In genomic region chr12:94817695-94818075, GRCh38 we compare ENCODE assay signal across 19 cellular contexts.
DNase-seq lines count a peak whose midpoint lies in the region; ATAC-seq lines count a peak whose summit lies in the region.
"Had no signal": no experiment of that assay in that cellular context is flagged by ENCODE, and none has a peak within 500 bp of the region (broad histone marks: within the 10 kb centered on the region; RNA-seq: fewer than 3 reads in every experiment).

No MANE protein-coding gene starts in this region.

- H2BK120ac ChIP-seq in mesendoderm (ENCODE audit: low read depth, low read length): no peak overlapping the region

- ATAC-seq in GM19043 (IDR thresholded peaks at IDR 0.05; ENCODE audit: low read depth, unreplicated experiment): peak; percentile 39
- ATAC-seq in HG02884 (IDR thresholded peaks at IDR 0.05; ENCODE audit: unreplicated experiment): peak; percentile 18
- ATAC-seq in HG03521 (IDR thresholded peaks at IDR 0.05; ENCODE audit: unreplicated experiment): peak; percentile 24
- ATAC-seq in stimulated activated memory B cell treated with anti-CD40 and anti-IgM and Interleukin-4, amounts not matched to agents 10 μg/mL and 1 μg/mL and 100 μg/mL, for 72 hours: no peak
- ATAC-seq: gastrocnemius medialis had no signal

- H3K4me3 ChIP-seq in mesendoderm (ENCODE audit: low read length): no peak overlapping the region
- H3K4me3 ChIP-seq: gastrocnemius medialis, upper lobe of left lung had no signal

- no peak overlapping the region for H3K9ac ChIP-seq in mesendoderm (ENCODE audit: low read length)

- H3K79me2 ChIP-seq in mesendoderm (ENCODE audit: control insufficient read depth, insufficient read depth, low read length): no peaks in the 10 kb centered on the region

- H3K4me1 Mint-ChIP-seq in stimulated activated memory B cell treated with anti-CD40 and anti-IgM and Interleukin-4, amounts not matched to agents 10 μg/mL and 1 μg/mL and 100 μg/mL, for 72 hours: peaks cover 62% of the 10 kb centered on the region
- H3K4me1 Mint-ChIP-seq: immature natural killer cell had no signal

- no peak overlapping the region for H4K8ac ChIP-seq in mesendoderm (ENCODE audit: low read depth, low read length)

- H3K4me2 ChIP-seq in mesendoderm (ENCODE audit: low read length): no peak overlapping the region

- no peak overlapping the region for H3K56ac ChIP-seq in mesendoderm (ENCODE audit: low read length)

- H3K27me3 Mint-ChIP-seq in stimulated activated memory B cell treated with anti-CD40 and anti-IgM and Interleukin-4, amounts not matched to agents 10 μg/mL and 1 μg/mL and 100 μg/mL, for 72 hours: no peaks in the 10 kb centered on the region
- H3K27me3 Mint-ChIP-seq: CD4-positive, alpha-beta T cell had no signal

- no peaks in the 10 kb centered on the region for H3K36me3 ChIP-seq in mesendoderm (ENCODE audit: control insufficient read depth, insufficient read depth, low read length)
- H3K36me3 ChIP-seq: gastrocnemius medialis, upper lobe of left lung had no signal

- no peaks in the 10 kb centered on the region for H3K27me3 ChIP-seq in mesendoderm (ENCODE audit: insufficient read depth, low read length, poor library complexity)
- H3K27me3 ChIP-seq: gastrocnemius medialis, upper lobe of left lung had no signal

- peak overlapping the region; percentile 94 for H3K27ac Mint-ChIP-seq in stimulated activated memory B cell treated with anti-CD40 and anti-IgM and Interleukin-4, amounts not matched to agents 10 μg/mL and 1 μg/mL and 100 μg/mL, for 72 hours
- H3K27ac Mint-ChIP-seq: CD4-positive, alpha-beta T cell; immature natural killer cell had no signal

- H4K5ac ChIP-seq in mesendoderm (ENCODE audit: low read length): no peak overlapping the region

- H3K4ac ChIP-seq in mesendoderm (ENCODE audit: low read depth, low read length): no peak overlapping the region

- H3K79me1 ChIP-seq in mesendoderm (ENCODE audit: low read length): no peaks in the 10 kb centered on the region

- no peak overlapping the region for H3K18ac ChIP-seq in mesendoderm (ENCODE audit: low read length)

- peaks cover 13% of the 10 kb centered on the region for H3K9me3 Mint-ChIP-seq in stimulated activated memory B cell treated with anti-CD40 and anti-IgM and Interleukin-4, amounts not matched to agents 10 μg/mL and 1 μg/mL and 100 μg/mL, for 72 hours

- H2BK15ac ChIP-seq in mesendoderm (replicated peaks; ENCODE audit: low read depth): no peak overlapping the region

- no CpG with 5 or more reads among the region's 1 CpG for WGBS in mesendoderm (ENCODE audit: extremely low coverage, insufficient coverage, low lambda C conversion rate)

- H2BK5ac ChIP-seq in mesendoderm (ENCODE audit: low read length): no peak overlapping the region

- no peak overlapping the region for H3K27ac ChIP-seq in mesendoderm (ENCODE audit: low read depth, low read length)
- H3K27ac ChIP-seq: gastrocnemius medialis, upper lobe of left lung had no signal

- H3K36me3 Mint-ChIP-seq in stimulated activated memory B cell treated with anti-CD40 and anti-IgM and Interleukin-4, amounts not matched to agents 10 μg/mL and 1 μg/mL and 100 μg/mL, for 72 hours: peaks cover 30% of the 10 kb centered on the region

- DNase-seq in mesendoderm (no peak), foreskin melanocyte (no peak), AG20443 (ENCODE audit: low spot score) (no peak), nucleus accumbens (lab: John Stamatoyannopoulos, UW) (no peak)
- DNase-seq: activated CD4-positive, alpha-beta T cell treated with anti-CD3 and anti-CD28 coated beads, Interleukin-2, amount 50 U/mL, for 4 hours; activated T-cell treated with anti-CD3 and anti-CD28 coated beads, Interleukin-2, amount 50 U/mL, for 48 hours; amniotic stem cell; CD4-positive, alpha-beta T cell; EL; gastrocnemius medialis; mammary epithelial cell; NCI-H774; stimulated activated CD4-positive, alpha-beta T cell treated with anti-CD3 and anti-CD28 coated beads, Interleukin-4, amount 100 ng/mL, for 1 hour; upper lobe of left lung had no signal

- H3K4me3 Mint-ChIP-seq in stimulated activated memory B cell treated with anti-CD40 and anti-IgM and Interleukin-4, amounts not matched to agents 10 μg/mL and 1 μg/mL and 100 μg/mL, for 72 hours: peak overlapping the region; percentile 85
- H3K4me3 Mint-ChIP-seq: CD4-positive, alpha-beta T cell; immature natural killer cell had no signal

- no peaks in the 10 kb centered on the region for H3K4me1 ChIP-seq in mesendoderm (ENCODE audit: control insufficient read depth, low read depth, low read length)
- H3K4me1 ChIP-seq: gastrocnemius medialis, upper lobe of left lung had no signal

- H2AK5ac ChIP-seq in mesendoderm (ENCODE audit: low read length): no peak overlapping the region

- no peak overlapping the region for H3K23ac ChIP-seq in mesendoderm (ENCODE audit: low read length)
